29 cellular contexts compared by ENCODE assay signal in the genomic region with DNA sequence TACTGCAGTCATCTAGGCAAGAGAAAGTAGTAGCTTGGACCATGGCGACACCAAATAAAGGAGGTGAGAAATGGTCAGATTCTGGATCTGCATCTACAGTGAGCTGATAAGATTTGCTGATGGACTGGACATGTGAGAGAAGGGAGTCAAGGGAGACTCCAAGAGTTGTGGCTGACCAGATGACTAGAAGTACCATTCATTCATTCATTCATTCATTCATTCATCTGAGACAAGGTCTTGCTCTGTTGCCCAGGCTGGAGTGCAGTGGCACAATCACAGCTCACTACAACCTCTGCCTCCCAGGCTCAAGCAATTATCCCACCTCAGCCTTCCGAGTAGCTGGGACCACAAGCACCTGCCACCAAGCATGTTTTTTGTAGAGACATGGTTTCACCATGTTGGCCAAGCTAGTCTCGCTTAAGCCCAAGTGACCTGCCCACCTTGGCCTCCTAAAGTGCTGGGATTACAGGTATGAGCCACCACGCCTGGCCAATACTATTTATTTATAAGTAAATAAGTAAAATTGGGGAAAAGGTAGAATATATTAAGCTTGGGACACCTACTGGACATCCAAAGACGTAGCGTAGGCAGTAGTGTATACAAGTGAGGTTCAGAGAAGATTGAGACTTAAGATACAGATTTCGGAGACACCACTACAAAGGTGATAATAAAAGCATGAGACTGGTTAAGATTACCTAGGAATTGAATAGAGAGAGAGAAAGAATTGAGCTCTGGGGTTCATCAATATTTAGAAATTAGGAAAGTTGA. TPM values are rescaled to one million over a fixed set of nuclear protein-coding genes. Genes with fewer than 3 reads are reported as not detected.
DNase-seq lines count a peak whose midpoint lies in the region; ATAC-seq and TF ChIP-seq lines count a peak whose summit lies in the region.
"Had no signal": no experiment of that assay in that cellular context is flagged by ENCODE, and none has a peak within 500 bp of the region (broad histone marks: within the 10 kb centered on the region; RNA-seq: fewer than 3 reads in every experiment).

No MANE protein-coding gene starts in this region.

- in situ Hi-C loops in SK-MEL-5 (cut with HindIII; ENCODE audit: low pct_unique_long_range_greater_than_20kb, low sequenced_read_pairs): no loop called here
- in situ Hi-C loops in HAP-1 (cut with MboI; ENCODE audit: low sequenced_read_pairs): no loop called here

- H3K9ac ChIP-seq in KMS-11: no peak overlapping the region

- H3K36me3 ChIP-seq in GM06990 (ENCODE audit: control insufficient read depth, insufficient read depth, low read length): no peaks in the 10 kb centered on the region
- H3K36me3 ChIP-seq in KMS-11 (ENCODE audit: insufficient read depth): no peaks in the 10 kb centered on the region
- no peaks in the 10 kb centered on the region for H3K36me3 ChIP-seq in HAP-1 (replicated peaks)
- H3K36me3 ChIP-seq in gastroesophageal sphincter: no peaks in the 10 kb centered on the region
- H3K36me3 ChIP-seq: colonic mucosa, SJCRH30 had no signal

- no peaks in the 10 kb centered on the region for H3K79me2 ChIP-seq in KMS-11 (ENCODE audit: insufficient read depth, low read depth)

- H3K9me3 ChIP-seq in HAP-1 (no peaks in the 10 kb centered on the region), gastroesophageal sphincter (no peaks in the 10 kb centered on the region)
- H3K9me3 ChIP-seq: colonic mucosa, SJCRH30 had no signal

- no peak overlapping the region for H2AFZ ChIP-seq in KMS-11 (ENCODE audit: low read depth)

- no peak overlapping the region for H3K4me2 ChIP-seq in KMS-11

- no peaks in the 10 kb centered on the region for H3K27me3 ChIP-seq in GM06990 (replicated peaks; ENCODE audit: control insufficient read depth, insufficient read depth, low read length)
- H3K27me3 ChIP-seq in KMS-11 (ENCODE audit: insufficient read depth, low read depth): no peaks in the 10 kb centered on the region
- H3K27me3 ChIP-seq in foreskin keratinocyte: peaks cover 29% of the 10 kb centered on the region
- H3K27me3 ChIP-seq in HAP-1 (ENCODE audit: low read depth): peaks cover 7% of the 10 kb centered on the region
- peaks cover 11% of the 10 kb centered on the region for H3K27me3 ChIP-seq in gastroesophageal sphincter
- H3K27me3 ChIP-seq: colonic mucosa, SJCRH30 had no signal

- no peak overlapping the region for H3K27ac ChIP-seq in KMS-11
- H3K27ac ChIP-seq in foreskin keratinocyte: no peak overlapping the region
- no peak overlapping the region for H3K27ac ChIP-seq in gastroesophageal sphincter
- H3K27ac ChIP-seq: colonic mucosa, SJCRH30 had no signal

- no peaks in the 10 kb centered on the region for H4K20me1 ChIP-seq in KMS-11 (ENCODE audit: insufficient read depth)

- TF ChIP-seq POLR2A in gastroesophageal sphincter (IDR thresholded peaks at IDR 0.05): no peak

- H3K4me3 ChIP-seq in GM06990 (replicated peaks; ENCODE audit: low read depth, low read length) (no peak overlapping the region), KMS-11 (IDR thresholded peaks at IDR 0.05; ENCODE audit: insufficient read depth, low read depth, low read length) (no peak overlapping the region), HAP-1 (no peak overlapping the region), gastroesophageal sphincter (no peak overlapping the region)
- H3K4me3 ChIP-seq: colonic mucosa, SJCRH30 had no signal

- no peak for ATAC-seq in foreskin keratinocyte
- ATAC-seq in HG03571 (IDR thresholded peaks at IDR 0.05; ENCODE audit: unreplicated experiment): no peak
- no peak for ATAC-seq in GM19467 (IDR thresholded peaks at IDR 0.05; ENCODE audit: unreplicated experiment)
- ATAC-seq in gastroesophageal sphincter: no peak
- ATAC-seq: activated CD4-positive, alpha-beta T cell treated with anti-CD3 and anti-CD28 coated beads for 36 hours; activated CD8-positive, alpha-beta T cell treated with anti-CD3 and anti-CD28 coated beads, Interleukin-2, amount 10 ng/mL, durations not matched to agents 7 days and 5 days had no signal

- TF ChIP-seq CTCF in GM06990 (IDR thresholded peaks at IDR 0.05; ENCODE audit: insufficient read depth, low read length, poor library complexity, severe bottlenecking) (peak; percentile 16), KMS-11 (conservative IDR thresholded peaks at IDR 0.05; ENCODE audit: low read depth, low read length) (0 out of 2 replicates have a peak, but pooled peaks have one; percentile 29), foreskin keratinocyte (conservative IDR thresholded peaks at IDR 0.05) (peak; percentile 37), gastroesophageal sphincter (IDR thresholded peaks at IDR 0.05) (no peak)

- H3K4me1 ChIP-seq in KMS-11 (ENCODE audit: low read depth, poor library complexity, severe bottlenecking) (no peaks in the 10 kb centered on the region), foreskin keratinocyte (no peaks in the 10 kb centered on the region), HAP-1 (no peaks in the 10 kb centered on the region), gastroesophageal sphincter (no peaks in the 10 kb centered on the region)
- H3K4me1 ChIP-seq: colonic mucosa, SJCRH30 had no signal

- no peak for DNase-seq in GM06990 (ENCODE audit: extremely low read depth, insufficient read length)
- peak; percentile 36 for DNase-seq in SK-MEL-5 (ENCODE audit: low read depth, low spot score)
- DNase-seq in foreskin keratinocyte: no peak
- no peak for DNase-seq in HAP-1 (ENCODE audit: low spot score in 2 of 2)
- DNase-seq: activated CD4-positive, alpha-beta T cell treated with anti-CD3 and anti-CD28 coated beads for 36 hours; activated CD8-positive, alpha-beta T cell treated with anti-CD3 and anti-CD28 coated beads, Interleukin-2, amount 10 ng/mL, durations not matched to agents 7 days and 5 days; amniotic stem cell; Calu3; colonic mucosa; DND-41; effector CD4-positive, alpha-beta T cell; erythroblast; glutamatergic neuron; IMR-90; mesenchymal stem cell; NCI-H1417; NCI-H2029 treated with DMSO at 0.1 percent for 48 hours; NCI-H226; nephron progenitor cell; SJCRH30; small intestine; stimulated activated naive CD4-positive, alpha-beta T cell; T-helper 9 cell had no signal

- no peak for TF ChIP-seq EP300 in gastroesophageal sphincter (IDR thresholded peaks at IDR 0.05)

- 77 to 91% methylated on average over 4 to 6 of the region's 7 CpGs for WGBS in gastroesophageal sphincter (ENCODE audit: low coverage in 1 of 2), 2 donors

RNA-seq across cellular contexts. Expression of a gene that starts 15.7 kb away (rescaled TPM):
- 5.2 and 5.6 TPM in 2 replicates for total RNA-seq in SK-MEL-5 (2014; rRNA removed; shearing (Covaris generic))
- 17.8 and 23.7 TPM in 2 replicates for polyA plus RNA-seq in SK-MEL-5 (2015; cell fraction: cytosol; rRNA removed)
- polyA plus RNA-seq in SK-MEL-5 (2015; cell fraction: nucleus; rRNA removed): 11.9 and 15.5 TPM in 2 replicates
- total RNA-seq in foreskin keratinocyte: 13.5 and 15.0 TPM in 2 replicates
- polyA plus RNA-seq in foreskin keratinocyte: 8.5 and 9.7 TPM in 2 replicates
- total RNA-seq in gastroesophageal sphincter: under 1 TPM in 2 of 4 donors, not detected in 2; 0.16 to 0.79 TPM
- total RNA-seq: osteocyte, SJCRH30 had no signal
- polyA plus RNA-seq: IMR-90 had no signal

RNA-seq across cellular contexts. Expression of a gene that starts 55.2 kb away (rescaled TPM):
- total RNA-seq in SK-MEL-5 (2014; rRNA removed; shearing (Covaris generic)): 0.08 TPM in 1 of 2 replicates, not detected in the other
- polyA plus RNA-seq in SK-MEL-5 (2015; cell fraction: cytosol; rRNA removed): not detected in 2 replicates
- polyA plus RNA-seq in SK-MEL-5 (2015; cell fraction: nucleus; rRNA removed): 0.07 TPM in 1 of 2 replicates, not detected in the other
- total RNA-seq in foreskin keratinocyte (not detected in 2 replicates), gastroesophageal sphincter (under 1 TPM in 1 of 4 donors, not detected in 3; 0.13 TPM)
- polyA plus RNA-seq in foreskin keratinocyte: 0.01 TPM in 2 replicates
- total RNA-seq: bronchial epithelial cell, IMR-90, osteocyte, SJCRH30 had no signal
- polyA plus RNA-seq: IMR-90 had no signal

Comparison
In these comparisons a context has a peak if more than half of its experiments do, and no peak if none do; other contexts are left out.
1. CTCF ChIP-seq: peak in GM06990 (single experiment), KMS-11 (single experiment) and foreskin keratinocyte (single experiment); none in gastroesophageal sphincter (0 of 4).